41 cellular contexts compared by ENCODE assay signal in the genomic region with DNA sequence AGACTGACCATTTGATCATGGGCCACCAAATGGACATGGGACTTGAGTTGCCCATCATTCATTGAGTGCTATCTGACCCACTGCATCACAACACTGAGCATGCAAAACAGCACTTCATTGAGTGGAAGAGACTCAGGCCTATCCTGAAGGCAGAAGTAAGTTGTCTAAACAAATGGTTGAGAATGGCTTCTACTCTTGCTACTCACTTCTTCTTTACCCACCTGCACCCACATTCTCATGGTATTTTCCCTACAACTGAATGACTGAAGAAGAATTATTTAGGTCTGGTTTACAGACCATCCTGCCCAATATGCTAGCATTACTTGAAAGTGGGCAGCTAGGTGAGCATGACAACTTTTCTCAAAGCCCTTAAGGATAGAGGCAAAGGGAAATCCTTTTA. TPM values are rescaled to one million over a fixed set of nuclear protein-coding genes. Genes with fewer than 3 reads are reported as not detected.
"Had no signal": no experiment of that assay in that cellular context is flagged by ENCODE, and none has a peak within 500 bp of the region (broad histone marks: within the 10 kb centered on the region; RNA-seq: fewer than 3 reads in every experiment).

No MANE protein-coding gene starts in this region.

- H3K27ac Mint-ChIP-seq: activated naive CD4-positive, alpha-beta T cell treated with anti-CD3 and anti-CD28 coated beads for 36 hours; activated naive CD4-positive, alpha-beta T cell treated with anti-CD3 and anti-CD28 coated beads, Interleukin-2, amount 10 ng/mL, durations not matched to agents 7 days and 5 days; activated naive CD4-positive, alpha-beta T cell treated with anti-CD3 and anti-CD28 coated beads, Interleukin-2, amount 50 U/mL, for 24 hours; activated naive CD4-positive, alpha-beta T cell treated with anti-CD3 and anti-CD28 coated beads, Interleukin-2, amount 50 U/mL, for 72 hours; activated naive CD8-positive, alpha-beta T cell; activated naive CD8-positive, alpha-beta T cell treated with anti-CD3 and anti-CD28 coated beads for 36 hours; activated naive CD8-positive, alpha-beta T cell treated with anti-CD3 and anti-CD28 coated beads, Interleukin-2, amount 10 ng/mL, durations not matched to agents 7 days and 5 days; activated naive CD8-positive, alpha-beta T cell treated with anti-CD3 and anti-CD28 coated beads, Interleukin-2, amount 50 U/mL, for 24 hours; activated T-cell treated with anti-CD3 and anti-CD28 coated beads, Interleukin-2, amount 50 U/mL, for 24 hours; activated T-cell treated with anti-CD3 and anti-CD28 coated beads, Interleukin-2, amount 50 U/mL, for 72 hours; activated T-helper 1 cell treated with anti-CD3 and anti-CD28 coated beads, Interleukin-12 subunit alpha, Interleukin-12 subunit beta, Interleukin-2, Interleukin-4 antibody, amounts not matched to agents 30 ng/mL and 10 ng/mL and 1 ng/mL, durations not matched to agents 14 hours and 24 hours and 36 hours; activated T-helper 17 cell treated with anti-CD3 and anti-CD28 coated beads, Interleukin-2, amount 50 U/mL, for 72 hours; activated T-helper 2 cell treated with anti-CD3 and anti-CD28 coated beads, Interferon-gamma antibody, Interleukin-2, Interleukin-4, amounts not matched to agents 10 μg/mL and 5 μg/mL and 100 μg/mL, durations not matched to agents 14 hours and 24 hours and 36 hours; brain had no signal

- H3K4me3 Mint-ChIP-seq: activated naive CD4-positive, alpha-beta T cell treated with anti-CD3 and anti-CD28 coated beads for 36 hours; activated naive CD4-positive, alpha-beta T cell treated with anti-CD3 and anti-CD28 coated beads, Interleukin-2, amount 10 ng/mL, durations not matched to agents 7 days and 5 days; activated naive CD4-positive, alpha-beta T cell treated with anti-CD3 and anti-CD28 coated beads, Interleukin-2, amount 50 U/mL, for 24 hours; activated naive CD8-positive, alpha-beta T cell; activated naive CD8-positive, alpha-beta T cell treated with anti-CD3 and anti-CD28 coated beads for 36 hours; activated naive CD8-positive, alpha-beta T cell treated with anti-CD3 and anti-CD28 coated beads, Interleukin-2, amount 10 ng/mL, durations not matched to agents 7 days and 5 days; activated naive CD8-positive, alpha-beta T cell treated with anti-CD3 and anti-CD28 coated beads, Interleukin-2, amount 50 U/mL, for 24 hours; activated T-cell treated with anti-CD3 and anti-CD28 coated beads, Interleukin-2, amount 50 U/mL, for 24 hours; activated T-cell treated with anti-CD3 and anti-CD28 coated beads, Interleukin-2, amount 50 U/mL, for 4 hours; activated T-cell treated with anti-CD3 and anti-CD28 coated beads, Interleukin-2, amount 50 U/mL, for 72 hours; activated T-helper 1 cell treated with anti-CD3 and anti-CD28 coated beads, Interleukin-12 subunit alpha, Interleukin-12 subunit beta, Interleukin-2, Interleukin-4 antibody, amounts not matched to agents 30 ng/mL and 10 ng/mL and 1 ng/mL, durations not matched to agents 14 hours and 24 hours and 36 hours; activated T-helper 17 cell treated with anti-CD3 and anti-CD28 coated beads, Interleukin-2, amount 50 U/mL, for 72 hours; brain; central memory CD8-positive, alpha-beta T cell had no signal

- H3K27ac ChIP-seq: adrenal gland, ascending aorta, body of pancreas, brain microvascular endothelial cell, breast epithelium, cardiac muscle cell had no signal

- ATAC-seq: activated naive CD4-positive, alpha-beta T cell treated with anti-CD3 and anti-CD28 coated beads, Interleukin-2, amount 50 U/mL, for 72 hours; activated naive CD8-positive, alpha-beta T cell treated with anti-CD3 and anti-CD28 coated beads, Interleukin-2, amount 50 U/mL, for 24 hours; activated T-cell treated with anti-CD3 and anti-CD28 coated beads, Interleukin-2, amount 50 U/mL, for 4 hours; activated T-cell treated with anti-CD3 and anti-CD28 coated beads, Interleukin-2, amount 50 U/mL, for 72 hours; activated T-helper 17 cell treated with anti-CD3 and anti-CD28 coated beads, Interleukin-2, amount 50 U/mL, for 72 hours; body of pancreas had no signal

- H3K4me1 Mint-ChIP-seq: activated naive CD4-positive, alpha-beta T cell treated with anti-CD3 and anti-CD28 coated beads, Interleukin-2, amount 10 ng/mL, durations not matched to agents 7 days and 5 days; activated naive CD4-positive, alpha-beta T cell treated with anti-CD3 and anti-CD28 coated beads, Interleukin-2, amount 50 U/mL, for 24 hours; activated naive CD8-positive, alpha-beta T cell treated with anti-CD3 and anti-CD28 coated beads for 36 hours; activated naive CD8-positive, alpha-beta T cell treated with anti-CD3 and anti-CD28 coated beads, Interleukin-2, amount 10 ng/mL, durations not matched to agents 7 days and 5 days; activated naive CD8-positive, alpha-beta T cell treated with anti-CD3 and anti-CD28 coated beads, Interleukin-2, amount 50 U/mL, for 24 hours; activated T-helper 17 cell treated with anti-CD3 and anti-CD28 coated beads, Interleukin-2, amount 50 U/mL, for 72 hours; central memory CD8-positive, alpha-beta T cell had no signal

- H3K4me1 ChIP-seq: adrenal gland, ascending aorta, body of pancreas, breast epithelium had no signal

- H3K9me3 Mint-ChIP-seq: activated naive CD4-positive, alpha-beta T cell treated with anti-CD3 and anti-CD28 coated beads for 36 hours; activated naive CD4-positive, alpha-beta T cell treated with anti-CD3 and anti-CD28 coated beads, Interleukin-2, amount 10 ng/mL, durations not matched to agents 7 days and 5 days; activated naive CD8-positive, alpha-beta T cell treated with anti-CD3 and anti-CD28 coated beads for 36 hours; activated naive CD8-positive, alpha-beta T cell treated with anti-CD3 and anti-CD28 coated beads, Interleukin-2, amount 10 ng/mL, durations not matched to agents 7 days and 5 days; activated T-cell treated with anti-CD3 and anti-CD28 coated beads, Interleukin-2, amount 50 U/mL, for 24 hours; activated T-cell treated with anti-CD3 and anti-CD28 coated beads, Interleukin-2, amount 50 U/mL, for 4 hours; activated T-cell treated with anti-CD3 and anti-CD28 coated beads, Interleukin-2, amount 50 U/mL, for 72 hours; activated T-helper 17 cell treated with anti-CD3 and anti-CD28 coated beads, Interleukin-2, amount 50 U/mL, for 72 hours; central memory CD8-positive, alpha-beta T cell had no signal

- FAIRE-seq: astrocyte, bronchial epithelial cell had no signal

- H3K27me3 ChIP-seq: ascending aorta, body of pancreas, brain microvascular endothelial cell, breast epithelium had no signal

- H3K4me3 ChIP-seq: adrenal gland, ascending aorta, body of pancreas, breast epithelium, cardiac muscle cell had no signal

- H3K36me3 Mint-ChIP-seq: activated naive CD4-positive, alpha-beta T cell treated with anti-CD3 and anti-CD28 coated beads, Interleukin-2, amount 10 ng/mL, durations not matched to agents 7 days and 5 days; activated naive CD4-positive, alpha-beta T cell treated with anti-CD3 and anti-CD28 coated beads, Interleukin-2, amount 50 U/mL, for 24 hours; activated naive CD8-positive, alpha-beta T cell; activated naive CD8-positive, alpha-beta T cell treated with anti-CD3 and anti-CD28 coated beads for 36 hours; activated naive CD8-positive, alpha-beta T cell treated with anti-CD3 and anti-CD28 coated beads, Interleukin-2, amount 10 ng/mL, durations not matched to agents 7 days and 5 days; brain had no signal

- DNase-seq: activated effector memory CD4-positive, alpha-beta T cell treated with anti-CD3 and anti-CD28 coated beads, Interleukin-2, amount 50 U/mL, for 16 hours; activated effector memory CD4-positive, alpha-beta T cell treated with Interleukin-2 at 50 U/mL for 16 hours; activated gamma-delta T cell; activated gamma-delta T cell treated with Interleukin-2 at 50 U/mL for 16 hours; activated naive CD4-positive, alpha-beta T cell; activated naive CD4-positive, alpha-beta T cell treated with anti-CD3 and anti-CD28 coated beads for 36 hours; activated naive CD4-positive, alpha-beta T cell treated with anti-CD3 and anti-CD28 coated beads, Interleukin-2, amount 10 ng/mL, durations not matched to agents 7 days and 5 days; activated naive CD4-positive, alpha-beta T cell treated with anti-CD3 and anti-CD28 coated beads, Interleukin-2, amount 50 U/mL, for 16 hours; activated naive CD4-positive, alpha-beta T cell treated with Interleukin-2 at 50 U/mL for 16 hours; activated naive CD8-positive, alpha-beta T cell treated with anti-CD3 and anti-CD28 coated beads for 36 hours; activated naive CD8-positive, alpha-beta T cell treated with anti-CD3 and anti-CD28 coated beads, Interleukin-2, amount 10 ng/mL, durations not matched to agents 7 days and 5 days; activated naive CD8-positive, alpha-beta T cell treated with anti-CD3 and anti-CD28 coated beads, Interleukin-2, amount 50 U/mL, for 24 hours; activated T-cell treated with anti-CD3 and anti-CD28 coated beads, Interleukin-2, amount 50 U/mL, for 1 hour; activated T-cell treated with anti-CD3 and anti-CD28 coated beads, Interleukin-2, amount 50 U/mL, for 24 hours; activated T-cell treated with anti-CD3 and anti-CD28 coated beads, Interleukin-2, amount 50 U/mL, for 4 hours; activated T-cell treated with anti-CD3 and anti-CD28 coated beads, Interleukin-2, amount 50 U/mL, for 48 hours; activated T-cell treated with anti-CD3 and anti-CD28 coated beads, Interleukin-2, amount 50 U/mL, for 72 hours; adrenal gland; amniotic stem cell; amygdala; anterior cingulate cortex; aorta; body of pancreas; brain microvascular endothelial cell; caudate nucleus; central memory CD4-positive, alpha-beta T cell; cerebellar nuclear complex had no signal

- H3K27me3 Mint-ChIP-seq: activated naive CD4-positive, alpha-beta T cell treated with anti-CD3 and anti-CD28 coated beads, Interleukin-2, amount 50 U/mL, for 24 hours had no signal

RNA-seq across cellular contexts. Expression of a gene that starts 41.0 kb away (rescaled TPM):
- total RNA-seq: chondrocyte had no signal
